14 cellular contexts compared by ENCODE assay signal in genomic region chr3:118968111-118968510, GRCh38.
"Had no signal": no experiment of that assay in that cellular context is flagged by ENCODE, and none has a peak within 500 bp of the region (broad histone marks: within the 10 kb centered on the region; RNA-seq: fewer than 3 reads in every experiment).

No MANE protein-coding gene starts in this region.

- H3K27ac Mint-ChIP-seq: activated naive CD8-positive, alpha-beta T cell treated with anti-CD3 and anti-CD28 coated beads, Interleukin-2, amount 10 ng/mL, durations not matched to agents 7 days and 5 days; effector memory CD8-positive, alpha-beta T cell; T-cell had no signal

- H3K4me3 Mint-ChIP-seq: activated naive CD8-positive, alpha-beta T cell treated with anti-CD3 and anti-CD28 coated beads, Interleukin-2, amount 10 ng/mL, durations not matched to agents 7 days and 5 days; effector memory CD8-positive, alpha-beta T cell; naive thymus-derived CD8-positive, alpha-beta T cell; T-cell had no signal

- H3K27me3 ChIP-seq: transverse colon had no signal

- H3K4me1 Mint-ChIP-seq: activated naive CD8-positive, alpha-beta T cell treated with anti-CD3 and anti-CD28 coated beads, Interleukin-2, amount 10 ng/mL, durations not matched to agents 7 days and 5 days; T-cell had no signal

- H3K36me3 ChIP-seq: transverse colon, WERI-Rb-1 had no signal

- ATAC-seq: effector memory CD8-positive, alpha-beta T cell; left colon; mucosa of descending colon; naive thymus-derived CD8-positive, alpha-beta T cell; right cardiac atrium; T-cell had no signal

- H3K4me3 ChIP-seq: coronary artery, lung, mucosa of descending colon, transverse colon had no signal

- DNase-seq: activated CD4-positive, alpha-beta T cell treated with anti-CD3 and anti-CD28 coated beads, Interleukin-2, amount 50 U/mL, for 1 hour; activated naive CD8-positive, alpha-beta T cell treated with anti-CD3 and anti-CD28 coated beads, Interleukin-2, amount 10 ng/mL, durations not matched to agents 7 days and 5 days; effector memory CD8-positive, alpha-beta T cell; left colon; mucosa of descending colon; naive thymus-derived CD8-positive, alpha-beta T cell; right cardiac atrium; small intestine; T-cell; T1000; transverse colon; WERI-Rb-1 had no signal

- H3K9me3 Mint-ChIP-seq: activated naive CD8-positive, alpha-beta T cell treated with anti-CD3 and anti-CD28 coated beads, Interleukin-2, amount 10 ng/mL, durations not matched to agents 7 days and 5 days; effector memory CD8-positive, alpha-beta T cell; naive thymus-derived CD8-positive, alpha-beta T cell; T-cell had no signal

- H3K27ac ChIP-seq: coronary artery, transverse colon, WERI-Rb-1 had no signal

- H3K27me3 Mint-ChIP-seq: T-cell had no signal

- H3K36me3 Mint-ChIP-seq: naive thymus-derived CD8-positive, alpha-beta T cell; T-cell had no signal

- H3K4me1 ChIP-seq: transverse colon had no signal

- H3K9me3 ChIP-seq: mucosa of descending colon, transverse colon had no signal
